ENCODE assay signal across 18 cellular contexts in the genomic region with DNA sequence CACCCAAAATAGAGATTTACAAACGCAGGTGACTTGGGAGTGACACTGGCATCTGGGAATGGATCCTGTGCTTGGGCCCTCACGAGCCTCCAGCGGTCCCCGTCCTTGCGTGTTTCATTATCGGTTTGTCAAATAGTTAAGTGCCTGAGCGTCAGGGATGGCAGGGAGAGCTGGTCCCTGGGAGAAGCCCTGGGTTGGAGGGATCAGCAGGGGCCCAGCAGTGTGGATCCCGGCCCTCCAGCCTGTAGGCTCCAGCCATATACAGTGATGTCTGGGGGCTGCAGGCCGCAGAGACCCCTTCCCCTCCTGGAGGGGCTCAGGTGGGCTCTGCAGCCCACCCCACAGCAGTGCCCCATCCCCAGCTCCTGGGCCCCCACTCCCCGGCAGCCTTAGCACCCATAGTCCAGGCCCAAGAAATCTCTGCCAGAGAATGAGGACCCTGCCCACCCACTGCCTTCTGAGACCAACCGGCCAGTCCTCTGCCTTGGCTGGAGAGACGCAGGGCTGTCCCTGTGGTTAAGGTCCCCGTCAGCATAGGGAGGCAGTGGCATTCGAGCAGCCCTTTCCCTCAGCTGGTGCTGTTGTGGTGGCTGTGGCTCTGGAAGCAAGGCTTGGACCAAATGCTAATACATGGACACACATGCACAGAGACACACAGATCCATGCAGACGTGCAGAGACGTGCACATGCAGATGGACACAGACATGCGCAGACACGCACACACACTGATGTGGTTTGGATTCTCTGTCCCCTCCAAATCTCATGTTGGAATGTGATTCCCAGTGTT. TPM values are rescaled to one million over a fixed set of nuclear protein-coding genes. Genes with fewer than 3 reads are reported as not detected.
DNase-seq lines count a peak whose midpoint lies in the region; ATAC-seq and TF ChIP-seq lines count a peak whose summit lies in the region.
"Had no signal": no experiment of that assay in that cellular context is flagged by ENCODE, and none has a peak within 500 bp of the region (broad histone marks: within the 10 kb centered on the region; RNA-seq: fewer than 3 reads in every experiment).

No MANE protein-coding gene starts in this region.

- no peak overlapping the region for H3K4ac ChIP-seq in neuronal stem cell (ENCODE audit: low read length)

- peaks cover 22% of the 10 kb centered on the region for H3K79me2 ChIP-seq in DND-41 (ENCODE audit: insufficient read depth, low read length)

- H3K4me3 ChIP-seq in BLaER1 treated with 17β-estradiol and CSF1 and Interleukin-3, amounts not matched to agents 10 nM and 100 nM: peak overlapping the region in 2 of 10 experiments; percentile 69 to 73; a peak in 2 of 20 replicates
- no peak overlapping the region for H3K4me3 ChIP-seq in DND-41 (ENCODE audit: low read depth in 1 of 2, low read length in 2 of 2)
- H3K4me3 ChIP-seq in coronary artery: no peak overlapping the region
- H3K4me3 ChIP-seq in neuronal stem cell (ENCODE audit: low read length in 2 of 2): no peak overlapping the region
- H3K4me3 ChIP-seq: body of pancreas, K562, lung had no signal

- no peak for TF ChIP-seq CTCF in DND-41 (IDR thresholded peaks at IDR 0.05; ENCODE audit: borderline replicate concordance, extremely low read depth, low read length, poor library complexity, severe bottlenecking)
- TF ChIP-seq CTCF in coronary artery (IDR thresholded peaks at IDR 0.05): no peak
- no peak for TF ChIP-seq CTCF in GM10266 (IDR thresholded peaks at IDR 0.05; ENCODE audit: control insufficient read depth, insufficient read depth, low read depth, missing control alignments)

- peaks cover 39 to 54% (median 48%) of the 10 kb centered on the region in 10 experiments for H3K4me1 ChIP-seq in BLaER1 treated with 17β-estradiol and CSF1 and Interleukin-3, amounts not matched to agents 10 nM and 100 nM
- peaks cover 33% of the 10 kb centered on the region for H3K4me1 ChIP-seq in DND-41 (ENCODE audit: insufficient read depth, low read length)
- peaks cover 10 to 12% of the 10 kb centered on the region in 2 donors for H3K4me1 ChIP-seq in neuronal stem cell (ENCODE audit: control insufficient read depth in 2 of 2, insufficient read depth in 1 of 2, low read depth in 1 of 2, low read length in 2 of 2)

- peak overlapping the region; percentile 81 to 100 (median 98); a peak in 21 of 22 replicates for H3K4me2 ChIP-seq in BLaER1 treated with 17β-estradiol and CSF1 and Interleukin-3, amounts not matched to agents 10 nM and 100 nM
- H3K4me2 ChIP-seq in DND-41 (ENCODE audit: insufficient read depth, low read length) (no peak overlapping the region), neuronal stem cell (ENCODE audit: insufficient read depth, low read length, poor library complexity, severe bottlenecking) (no peak overlapping the region)

- H3K9me3 ChIP-seq in BLaER1 treated with 17β-estradiol and CSF1 and Interleukin-3, amounts not matched to agents 10 nM and 100 nM (replicated peaks in 1 of 11): no peaks in the 10 kb centered on the region
- no peaks in the 10 kb centered on the region for H3K9me3 ChIP-seq in DND-41 (ENCODE audit: insufficient read depth, low read length, severe bottlenecking)
- H3K9me3 ChIP-seq in neuronal stem cell (replicated peaks in 1 of 2; ENCODE audit: control insufficient read depth in 2 of 2, insufficient read depth in 1 of 2, low read depth in 1 of 2, low read length in 2 of 2): no peaks in the 10 kb centered on the region
- H3K9me3 ChIP-seq: body of pancreas had no signal

- peaks cover 0 to 8% (median 0%) of the 10 kb centered on the region in 11 experiments; a peak in 2 of 22 replicates for H3K27me3 ChIP-seq in BLaER1 treated with 17β-estradiol and CSF1 and Interleukin-3, amounts not matched to agents 10 nM and 100 nM
- H3K27me3 ChIP-seq in DND-41 (ENCODE audit: insufficient read depth, low read length, poor library complexity) (no peaks in the 10 kb centered on the region), neuronal stem cell (ENCODE audit: control insufficient read depth in 3 of 3, insufficient read depth in 3 of 3, low read depth in 1 of 3, low read length in 3 of 3) (peaks cover 0 to 11% (median 0%) of the 10 kb centered on the region in 3 experiments)
- H3K27me3 ChIP-seq: body of pancreas had no signal

- no peak overlapping the region for H3K14ac ChIP-seq in neuronal stem cell (ENCODE audit: low read length)

- no peak overlapping the region for H3K18ac ChIP-seq in neuronal stem cell (ENCODE audit: low read length)

- H2BK120ac ChIP-seq in neuronal stem cell (ENCODE audit: low read depth, low read length): no peak overlapping the region

- DNase-seq in DND-41: no peak
- DNase-seq in coronary artery (ENCODE audit: low spot score): peak; percentile 63
- no peak for DNase-seq in neuronal stem cell (ENCODE audit: low spot score)
- no peak for DNase-seq in NCI-H2081 (lab: John Stamatoyannopoulos, UW)
- DNase-seq in GM10266 (ENCODE audit: extremely low spot score): no peak
- DNase-seq: activated CD4-positive, alpha-beta T cell treated with anti-CD3 and anti-CD28 coated beads, Interleukin-2, amount 10 ng/mL, durations not matched to agents 24 days and 14 days; activated gamma-delta T cell treated with Interleukin-2 at 50 U/mL for 16 hours; NCI-H1092; NCI-H2171 treated with DMSO at 0.1 percent for 48 hours; nephron progenitor cell; SHP77; stimulated activated naive B cell treated with anti-CD40 and anti-IgM and Interleukin-4, amounts not matched to agents 10 μg/mL and 1 μg/mL and 100 μg/mL, for 72 hours had no signal

- H3K27ac ChIP-seq in BLaER1 treated with 17β-estradiol and CSF1 and Interleukin-3, amounts not matched to agents 10 nM and 100 nM: peak overlapping the region in 3 of 11 experiments; percentile 70 to 88 (median 86); a peak in 5 of 22 replicates
- H3K27ac ChIP-seq in DND-41 (ENCODE audit: low read length) (no peak overlapping the region), coronary artery (no peak overlapping the region), neuronal stem cell (replicated peaks; ENCODE audit: low read length) (no peak overlapping the region)
- H3K27ac ChIP-seq: body of pancreas had no signal

- H2BK5ac ChIP-seq in neuronal stem cell (ENCODE audit: low read length): no peak overlapping the region

- peaks cover 9% of the 10 kb centered on the region for H3K79me1 ChIP-seq in neuronal stem cell (ENCODE audit: low read depth, low read length)

- H4K8ac ChIP-seq in neuronal stem cell (ENCODE audit: low read depth, low read length): no peak overlapping the region

- peak overlapping the region; percentile 9 for H2BK15ac ChIP-seq in neuronal stem cell (ENCODE audit: low read length)

- peaks cover 0 to 15% (median 0%) of the 10 kb centered on the region in 11 experiments; a peak in 4 of 22 replicates for H3K36me3 ChIP-seq in BLaER1 treated with 17β-estradiol and CSF1 and Interleukin-3, amounts not matched to agents 10 nM and 100 nM
- H3K36me3 ChIP-seq in DND-41 (ENCODE audit: insufficient read depth, low read length): peaks cover 20% of the 10 kb centered on the region
- H3K36me3 ChIP-seq in neuronal stem cell (replicated peaks in 1 of 2; ENCODE audit: control insufficient read depth in 2 of 2, insufficient read depth in 2 of 2, low read length in 2 of 2): peaks cover 0 to 2% of the 10 kb centered on the region in 2 donors

- no peak overlapping the region for H4K91ac ChIP-seq in neuronal stem cell (ENCODE audit: low read depth, low read length, poor library complexity)

- ATAC-seq in DND-41 (ENCODE audit: insufficient read depth, low read depth): no peak
- ATAC-seq in HG02938 (IDR thresholded peaks at IDR 0.05; ENCODE audit: unreplicated experiment): no peak
- ATAC-seq in HG03354 (IDR thresholded peaks at IDR 0.05; ENCODE audit: poor library complexity, severe bottlenecking, unreplicated experiment): no peak
- ATAC-seq: body of pancreas; K562; stimulated activated naive B cell treated with anti-CD40 and anti-IgM and Interleukin-4, amounts not matched to agents 10 μg/mL and 1 μg/mL and 100 μg/mL, for 72 hours had no signal

- H3K9ac ChIP-seq in BLaER1 treated with 17β-estradiol and CSF1 and Interleukin-3, amounts not matched to agents 10 nM and 100 nM: peak overlapping the region in 7 of 11 experiments; percentile 76 to 87 (median 84); a peak in 7 of 22 replicates
- 0 out of 2 replicates have a peak overlapping the region, but pooled peaks have one; percentile 16 for H3K9ac ChIP-seq in DND-41 (ENCODE audit: low read depth, low read length)
- H3K9ac ChIP-seq in neuronal stem cell (ENCODE audit: low read depth, low read length, poor library complexity): peak overlapping the region; percentile 32

- H4K20me1 ChIP-seq in BLaER1 treated with 17β-estradiol and CSF1 and Interleukin-3, amounts not matched to agents 10 nM and 100 nM: peaks cover 0 to 17% (median 11%) of the 10 kb centered on the region in 11 experiments; a peak in 13 of 22 replicates
- H4K20me1 ChIP-seq in DND-41 (ENCODE audit: insufficient read depth, low read length): peaks cover 20% of the 10 kb centered on the region

- no CpG with 5 or more reads among the region's 18 CpGs for WGBS in neuronal stem cell (ENCODE audit: extremely low coverage in 2 of 2, insufficient read length in 2 of 2, insufficient replicate concordance in 1 of 2), 2 donors

- no peak overlapping the region for H2AFZ ChIP-seq in DND-41 (ENCODE audit: low read depth, low read length)
- H2AFZ ChIP-seq in neuronal stem cell (ENCODE audit: low read length): no peak overlapping the region

- H2BK12ac ChIP-seq in neuronal stem cell (ENCODE audit: low read length): no peak overlapping the region

- H2AK5ac ChIP-seq in neuronal stem cell (ENCODE audit: low read depth, low read length): peak overlapping the region; percentile 11

- H3K23ac ChIP-seq in neuronal stem cell (ENCODE audit: low read depth, low read length, poor library complexity): peak overlapping the region; percentile 75

RNA-seq across cellular contexts. Expression of a gene that starts 2.4 kb away (rescaled TPM):
- 16.6 TPM for polyA plus RNA-seq in neuronal stem cell (2013, experiment 1 of 2)
- 16.2 TPM for polyA plus RNA-seq in neuronal stem cell (2013, experiment 2 of 2)

Comparison
In these comparisons a context has a peak if more than half of its experiments do, and no peak if none do; other contexts are left out.
1. H3K4me2 ChIP-seq: peak in BLaER1 treated with 17β-estradiol and CSF1 and Interleukin-3, amounts not matched to agents 10 nM and 100 nM (11 of 11); none in DND-41 (single experiment) and neuronal stem cell (single experiment).
2. H3K9ac ChIP-seq: peak in every context shown above with its lines; median percentile 84 in BLaER1 treated with 17β-estradiol and CSF1 and Interleukin-3, amounts not matched to agents 10 nM and 100 nM; 32 in neuronal stem cell; 16 in DND-41.